In genomic region chr1:78385744-78386462, GRCh38 we compare ENCODE assay signal across 16 cellular contexts.
DNase-seq lines count a peak whose midpoint lies in the region; ATAC-seq and TF ChIP-seq lines count a peak whose summit lies in the region.
"Had no signal": no experiment of that assay in that cellular context is flagged by ENCODE, and none has a peak within 500 bp of the region (broad histone marks: within the 10 kb centered on the region; RNA-seq: fewer than 3 reads in every experiment).

No MANE protein-coding gene starts in this region.

- DNase-seq in HEK293T (ENCODE audit: extremely low spot score) (no peak), GM19238 (ENCODE audit: insufficient read length, low spot score) (no peak), NCI-H446 treated with DMSO at 0.1 percent for 48 hours (lab: John Stamatoyannopoulos, UW) (no peak)
- no peak for DNase-seq in stimulated activated CD4-positive, alpha-beta T cell treated with anti-CD3 and anti-CD28 coated beads, Interleukin-1b, Interleukin-23, amount 100 ng/mL, for 48 hours
- DNase-seq: activated CD4-positive, alpha-beta T cell treated with anti-CD3 and anti-CD28 coated beads, Interleukin-2, amount 10 ng/mL, durations not matched to agents 24 days and 14 days; body of pancreas; effector memory CD8-positive, alpha-beta T cell; retina; stimulated activated CD4-positive, alpha-beta T cell treated with anti-CD3 and anti-CD28 coated beads, Interleukin-4, amount 100 ng/mL, for 1 hour; stimulated activated naive CD4-positive, alpha-beta T cell; T-helper 1 cell had no signal

- ATAC-seq in GM18867 (IDR thresholded peaks at IDR 0.05; ENCODE audit: unreplicated experiment) (peak; percentile 98), GM21390 (IDR thresholded peaks at IDR 0.05; ENCODE audit: unreplicated experiment) (peak; percentile 96), HG02885 (IDR thresholded peaks at IDR 0.05; ENCODE audit: poor library complexity, unreplicated experiment) (peak; percentile 89), HG03460 (IDR thresholded peaks at IDR 0.05; ENCODE audit: unreplicated experiment) (peak; percentile 94)
- ATAC-seq: body of pancreas; effector memory CD8-positive, alpha-beta T cell; Panc1 had no signal

- POLR2A ChIA-PET in HEK293T (lab: Yijun Ruan, JAX), result no interaction called here

- CTCF ChIA-PET in HEK293T (lab: Yijun Ruan, JAX), result no interaction called here

TF ChIP-seq in HEK293T, 16 proteins besides CTCF, POLR2A, EP300 and RAD21:
- TF ChIP-seq PKNOX1 (IDR thresholded peaks at IDR 0.05), result no peak
- no peak for TF ChIP-seq FOXA1 (IDR thresholded peaks at IDR 0.05)
- no peak for TF ChIP-seq NFRKB (IDR thresholded peaks at IDR 0.05)
- no peak for TF ChIP-seq LEF1 (IDR thresholded peaks at IDR 0.05; ENCODE audit: borderline replicate concordance)
- no peak for TF ChIP-seq CTBP1 (IDR thresholded peaks at IDR 0.05; ENCODE audit: borderline replicate concordance)
- no peak for TF ChIP-seq BHLHE40 (IDR thresholded peaks at IDR 0.05; ENCODE audit: borderline replicate concordance)
- TF ChIP-seq SP1 (IDR thresholded peaks at IDR 0.05), result no peak
- no peak for TF ChIP-seq FOXK2 (IDR thresholded peaks at IDR 0.05)
- TF ChIP-seq TARDBP (IDR thresholded peaks at IDR 0.05), result no peak
- no peak for TF ChIP-seq ARNT (IDR thresholded peaks at IDR 0.05)
- TF ChIP-seq L3MBTL2 (conservative IDR thresholded peaks at IDR 0.05), result no peak
- no peak for TF ChIP-seq HDGF (IDR thresholded peaks at IDR 0.05; ENCODE audit: borderline replicate concordance)
- no peak for TF ChIP-seq ZNF384 (IDR thresholded peaks at IDR 0.05)
- no peak for TF ChIP-seq SUZ12 (IDR thresholded peaks at IDR 0.05)
- no peak for TF ChIP-seq FOXM1 (IDR thresholded peaks at IDR 0.05; ENCODE audit: borderline replicate concordance)
